27 cellular contexts compared by ENCODE assay signal in the genomic region with DNA sequence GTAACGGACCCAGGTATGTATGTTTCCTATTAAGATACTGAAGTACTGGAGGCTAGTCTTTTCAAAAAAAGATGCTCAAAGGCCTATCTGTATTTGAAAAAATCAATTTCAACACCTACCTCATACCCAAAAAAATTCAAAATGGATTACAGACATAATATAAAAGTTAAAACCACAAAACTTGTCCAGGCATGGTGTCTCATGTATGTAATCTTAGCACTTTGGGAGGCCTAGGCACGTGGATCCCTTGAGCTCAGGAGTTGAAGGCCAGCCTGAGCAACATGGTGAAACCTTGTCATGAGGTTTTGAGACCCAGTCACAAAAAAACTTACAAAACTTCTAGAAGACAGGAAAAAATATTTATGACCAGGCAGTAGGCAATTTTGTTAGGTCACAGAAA.
"Had no signal": no experiment of that assay in that cellular context is flagged by ENCODE, and none has a peak within 500 bp of the region (broad histone marks: within the 10 kb centered on the region; RNA-seq: fewer than 3 reads in every experiment).

No MANE protein-coding gene starts in this region.

- H3K27me3 ChIP-seq: brain microvascular endothelial cell, esophagus muscularis mucosa, right atrium auricular region, SJSA1, testis, transverse colon had no signal

- H3K4me1 Mint-ChIP-seq: endodermal cell had no signal

- H3K27me3 Mint-ChIP-seq: activated CD4-positive, alpha-beta T cell treated with anti-CD3 and anti-CD28 coated beads for 36 hours; activated naive CD8-positive, alpha-beta T cell; dendritic cell treated with granulocyte-macrophage colony-stimulating factor and Interleukin-4, amounts not matched to agents 40 ng/mL and 50 ng/mL, for 4 days had no signal

- FAIRE-seq: astrocyte, urothelium cell line had no signal

- H3K9me3 Mint-ChIP-seq: dendritic cell treated with granulocyte-macrophage colony-stimulating factor and Interleukin-4, amounts not matched to agents 40 ng/mL and 50 ng/mL, for 4 days; natural killer cell treated with Interleukin-12 subunit alpha and Interleukin-12 subunit beta and Interleukin-15 and Interleukin-18, amount 100 ng/mL, for 72 hours; T-cell; T-helper 2 cell treated with Interferon-gamma antibody and Interleukin-4, amounts not matched to agents 5 μg/mL and 100 μg/mL, for 36 hours had no signal

- DNase-seq: activated CD4-positive, alpha-beta T cell treated with anti-CD3 and anti-CD28 coated beads for 36 hours; activated CD4-positive, CD25-positive, alpha-beta regulatory T cell; activated gamma-delta T cell; amniotic stem cell; brain microvascular endothelial cell; central memory CD4-positive, alpha-beta T cell; endodermal cell; foreskin melanocyte; kidney glomerular epithelial cell; lower lobe of right lung; mesendoderm; stimulated activated CD4-positive, alpha-beta T cell treated with anti-CD3 and anti-CD28 coated beads, Interleukin-15, amount 100 ng/mL, for 24 hours; stimulated activated CD4-positive, alpha-beta T cell treated with anti-CD3 and anti-CD28 coated beads, Interleukin-2, amount 100 ng/mL, for 24 hours; stimulated activated naive CD4-positive, alpha-beta T cell treated with Interleukin-2 at 50 U/mL for 16 hours; T-cell; testis; transverse colon had no signal

- H3K4me3 ChIP-seq: esophagus muscularis mucosa, lower lobe of right lung, right atrium auricular region, SJSA1, testis, transverse colon had no signal

- H3K4me3 Mint-ChIP-seq: activated CD4-positive, alpha-beta T cell treated with anti-CD3 and anti-CD28 coated beads for 36 hours; activated naive CD8-positive, alpha-beta T cell; dendritic cell treated with granulocyte-macrophage colony-stimulating factor and Interleukin-4, amounts not matched to agents 40 ng/mL and 50 ng/mL, for 4 days; endodermal cell; natural killer cell treated with Interleukin-12 subunit alpha and Interleukin-12 subunit beta and Interleukin-15 and Interleukin-18, amount 100 ng/mL, for 72 hours; T-cell; T-helper 2 cell treated with Interferon-gamma antibody and Interleukin-4, amounts not matched to agents 5 μg/mL and 100 μg/mL, for 36 hours had no signal

- ATAC-seq: activated CD4-positive, alpha-beta T cell treated with anti-CD3 and anti-CD28 coated beads for 36 hours; left lobe of liver; lower lobe of right lung; natural killer cell treated with Interleukin-12 subunit alpha and Interleukin-12 subunit beta and Interleukin-15 and Interleukin-18, amount 100 ng/mL, for 72 hours; T-cell had no signal

- H3K36me3 ChIP-seq: transverse colon had no signal

- H3K27ac Mint-ChIP-seq: activated CD4-positive, alpha-beta T cell treated with anti-CD3 and anti-CD28 coated beads for 36 hours; dendritic cell treated with granulocyte-macrophage colony-stimulating factor and Interleukin-4, amounts not matched to agents 40 ng/mL and 50 ng/mL, for 4 days; endodermal cell; natural killer cell treated with Interleukin-12 subunit alpha and Interleukin-12 subunit beta and Interleukin-15 and Interleukin-18, amount 100 ng/mL, for 72 hours; T-helper 2 cell treated with Interferon-gamma antibody and Interleukin-4, amounts not matched to agents 5 μg/mL and 100 μg/mL, for 36 hours had no signal
